In the genomic region with DNA sequence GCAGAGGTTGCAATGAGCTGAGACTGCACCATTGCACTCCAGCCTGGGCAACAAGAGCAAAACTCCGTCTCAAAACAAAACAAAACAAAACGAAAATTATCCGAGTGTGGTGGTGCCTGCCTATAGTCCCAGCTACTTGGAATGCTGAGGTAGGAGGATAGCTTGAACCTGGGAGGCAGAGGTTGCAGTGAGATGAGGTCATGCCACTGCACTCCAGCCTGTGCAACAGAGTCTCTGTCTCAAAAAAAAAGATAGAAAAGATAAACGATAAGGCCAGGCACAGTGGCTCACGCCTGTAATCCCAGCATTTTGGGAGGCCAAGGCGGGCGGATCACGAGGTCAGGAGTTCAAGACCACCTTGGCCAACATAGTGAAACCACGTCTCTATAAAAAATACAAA, we compare ENCODE assay signal across 4 cellular contexts. TPM values are rescaled to one million over a fixed set of nuclear protein-coding genes. Genes with fewer than 3 reads are reported as not detected.
DNase-seq lines count a peak whose midpoint lies in the region; ATAC-seq and TF ChIP-seq lines count a peak whose summit lies in the region.
"Not testable (repeated sequence)": the region's sequence is repeated elsewhere in the genome, so short reads cannot be mapped to it uniquely, and the experiment has no call there.

No MANE protein-coding gene starts in this region.

- not testable (repeated sequence) for ATAC-seq in activated naive CD8-positive, alpha-beta T cell treated with anti-CD3 and anti-CD28 coated beads, Interleukin-2, amount 10 ng/mL, durations not matched to agents 7 days and 5 days (ENCODE audit: low read depth); gastrocnemius medialis

- not testable (repeated sequence) for H3K27me3 ChIP-seq in gastrocnemius medialis

- H3K27me3 Mint-ChIP-seq in activated naive CD8-positive, alpha-beta T cell treated with anti-CD3 and anti-CD28 coated beads, Interleukin-2, amount 10 ng/mL, durations not matched to agents 7 days and 5 days; nephron progenitor cell (ENCODE audit: low read depth, poor library complexity): not testable (repeated sequence)

- peak overlapping the region; percentile 63 for H3K27ac Mint-ChIP-seq in activated naive CD8-positive, alpha-beta T cell treated with anti-CD3 and anti-CD28 coated beads, Interleukin-2, amount 10 ng/mL, durations not matched to agents 7 days and 5 days
- peak overlapping the region; percentile 42 for H3K27ac Mint-ChIP-seq in nephron progenitor cell

- not testable (repeated sequence) for TF ChIP-seq CTCF in HEK293 (tag by site-specific recombination; IDR thresholded peaks at IDR 0.05); nephron progenitor cell (IDR thresholded peaks at IDR 0.05); gastrocnemius medialis (IDR thresholded peaks at IDR 0.05 in 4 of 5, conservative IDR thresholded peaks at IDR 0.05 in 1 of 5)

- not testable (repeated sequence) for H3K36me3 Mint-ChIP-seq in activated naive CD8-positive, alpha-beta T cell treated with anti-CD3 and anti-CD28 coated beads, Interleukin-2, amount 10 ng/mL, durations not matched to agents 7 days and 5 days; nephron progenitor cell (ENCODE audit: low read depth)

- not testable (repeated sequence) for H3K4me1 ChIP-seq in HEK293 (ENCODE audit: control insufficient read depth, insufficient read depth, low read length)
- peaks cover 17 to 21% of the 10 kb centered on the region in 2 donors for H3K4me1 ChIP-seq in gastrocnemius medialis

- not testable (repeated sequence) for H3K27ac ChIP-seq in HEK293 (ENCODE audit: extremely low read depth, low read depth, low read length)
- peak overlapping the region; percentile 71 to 99 (median 74) for H3K27ac ChIP-seq in gastrocnemius medialis

- not testable (repeated sequence) for TF ChIP-seq POLR2A in gastrocnemius medialis (IDR thresholded peaks at IDR 0.05)

- intact Hi-C loops in gastrocnemius medialis (cut with DNase I; ENCODE audit: low total_unique reads) = loop anchor here (10.0 kb wide), 1 partner anchor 1091 kb away; no protein-coding TSS in a partner anchor

- H3K36me3 ChIP-seq in HEK293 (ENCODE audit: control insufficient read depth in 2 of 2, insufficient read depth in 1 of 2, low read length in 2 of 2); gastrocnemius medialis: not testable (repeated sequence)

- H3K4me3 Mint-ChIP-seq in activated naive CD8-positive, alpha-beta T cell treated with anti-CD3 and anti-CD28 coated beads, Interleukin-2, amount 10 ng/mL, durations not matched to agents 7 days and 5 days; nephron progenitor cell: not testable (repeated sequence)

- H3K4me3 ChIP-seq in HEK293 (ENCODE audit: low read depth, low read length); gastrocnemius medialis: not testable (repeated sequence)

- not testable (repeated sequence) for H3K4me1 Mint-ChIP-seq in activated naive CD8-positive, alpha-beta T cell treated with anti-CD3 and anti-CD28 coated beads, Interleukin-2, amount 10 ng/mL, durations not matched to agents 7 days and 5 days
- peaks cover 33% of the 10 kb centered on the region for H3K4me1 Mint-ChIP-seq in nephron progenitor cell

- not testable (repeated sequence) for DNase-seq in activated naive CD8-positive, alpha-beta T cell treated with anti-CD3 and anti-CD28 coated beads, Interleukin-2, amount 10 ng/mL, durations not matched to agents 7 days and 5 days; nephron progenitor cell; gastrocnemius medialis

- H3K9me3 Mint-ChIP-seq in activated naive CD8-positive, alpha-beta T cell treated with anti-CD3 and anti-CD28 coated beads, Interleukin-2, amount 10 ng/mL, durations not matched to agents 7 days and 5 days; nephron progenitor cell: not testable (repeated sequence)

- CTCF ChIA-PET in HEK293 (lab: Yijun Ruan, JAX) = not testable (repeated sequence)

- POLR2A ChIA-PET in HEK293 (lab: Yijun Ruan, JAX); activated naive CD8-positive, alpha-beta T cell treated with anti-CD3 and anti-CD28 coated beads, Interleukin-2, amount 10 ng/mL, durations not matched to agents 7 days and 5 days (lab: Charles Lee): not testable (repeated sequence)

- in situ Hi-C loops in gastrocnemius medialis (cut with MboI; ENCODE audit: low sequenced_read_pairs in 4 of 4) = not testable (repeated sequence)

- not testable (repeated sequence) for H3K9me3 ChIP-seq in HEK293 (ENCODE audit: control insufficient read depth, insufficient read depth, low read depth, low read length); gastrocnemius medialis

TF ChIP-seq in HEK293, 187 proteins besides CTCF, POLR2A, EP300 and RAD21:
- TF ChIP-seq KLF1 (tag by site-specific recombination; IDR thresholded peaks at IDR 0.05) = 0 out of 2 replicates have a peak, but pooled peaks have one; percentile 23
TF ChIP-seq in HEK293: peak in this region for 1; not testable (repeated sequence) for 186.

RNA-seq across cellular contexts. Expression of a gene that starts 23.7 kb away (rescaled TPM):
- 1 to 10 TPM; 3.3 to 3.9 TPM for total RNA-seq in activated naive CD8-positive, alpha-beta T cell treated with anti-CD3 and anti-CD28 coated beads, Interleukin-2, amount 10 ng/mL, durations not matched to agents 7 days and 5 days
- 10 to 100 TPM; 40.3 to 88.6 (median 49.1) TPM for total RNA-seq in gastrocnemius medialis

Comparison
In these comparisons a context has a peak if more than half of its experiments do, and no peak if none do; other contexts are left out.
1. RNA of a gene that starts 23.7 kb away (total RNA-seq): 40.3 to 88.6 TPM in gastrocnemius medialis; 3.3 to 3.9 TPM in activated naive CD8-positive, alpha-beta T cell treated with anti-CD3 and anti-CD28 coated beads, Interleukin-2, amount 10 ng/mL, durations not matched to agents 7 days and 5 days; every median in the first group is over 4 times any median in the second.